Comparison of ENCODE assay signal across 9 cellular contexts in genomic region chr21:45818276-45818903, GRCh38.
DNase-seq lines count a peak whose midpoint lies in the region; TF ChIP-seq lines count a peak whose summit lies in the region.
"Had no signal": no experiment of that assay in that cellular context is flagged by ENCODE, and none has a peak within 500 bp of the region (broad histone marks: within the 10 kb centered on the region; RNA-seq: fewer than 3 reads in every experiment).

No MANE protein-coding gene starts in this region.

- no peaks in the 10 kb centered on the region for H3K27me3 ChIP-seq in smooth muscle cell (ENCODE audit: low read depth)

- no peaks in the 10 kb centered on the region for H3K36me3 ChIP-seq in smooth muscle cell (ENCODE audit: low read depth)

- no peaks in the 10 kb centered on the region for H3K4me1 ChIP-seq in smooth muscle cell (ENCODE audit: low read depth)

- H3F3A ChIP-seq in smooth muscle cell (ENCODE audit: low read depth): peaks cover 3% of the 10 kb centered on the region

- peak overlapping the region; percentile 87 for H3K27ac ChIP-seq in smooth muscle cell (ENCODE audit: low read depth)

- peak overlapping the region; percentile 36 for H3K4me2 ChIP-seq in smooth muscle cell

- H3K4me3 ChIP-seq in astrocyte of the cerebellum (ENCODE audit: low read depth, low read length) (no peak overlapping the region), smooth muscle cell (no peak overlapping the region)

- TF ChIP-seq CTCF in astrocyte of the cerebellum (IDR thresholded peaks at IDR 0.05; ENCODE audit: low read depth, low read length, missing control alignments): no peak
- no peak for TF ChIP-seq CTCF in smooth muscle cell (IDR thresholded peaks at IDR 0.05; ENCODE audit: borderline replicate concordance, insufficient read depth, poor library complexity, severe bottlenecking)

- peak overlapping the region; percentile 55 for H3K9ac ChIP-seq in smooth muscle cell (ENCODE audit: low read depth)

- in situ Hi-C loops in astrocyte of the cerebellum (cut with HindIII; ENCODE audit: low sequenced_read_pairs): no loop called here

- H4K20me1 ChIP-seq in smooth muscle cell (ENCODE audit: low read depth): no peaks in the 10 kb centered on the region

- DNase-seq in activated CD8-positive, alpha-beta memory T cell treated with anti-CD3 and anti-CD28 coated beads, Interleukin-2, amount 50 U/mL, for 48 hours: peak; percentile 58
- no peak for DNase-seq in activated CD8-positive, alpha-beta memory T cell treated with anti-CD3 and anti-CD28 coated beads for 24 hours
- DNase-seq in NOMO-1 treated with DMSO at 0.1 percent for 48 hours (lab: John Stamatoyannopoulos, UW; ENCODE audit: unreplicated experiment) (peak; percentile 99), astrocyte of the cerebellum (ENCODE audit: low read depth) (peak; percentile 39), smooth muscle cell (lab: John Stamatoyannopoulos, UW; ENCODE audit: unreplicated experiment) (no peak), germinal center (ENCODE audit: low spot score) (no peak), globus pallidus (ENCODE audit: low spot score) (no peak), NCI-H1930 (lab: John Stamatoyannopoulos, UW) (no peak)
- DNase-seq: NCI-H1105 treated with DMSO at 0.1 percent for 48 hours had no signal

- H3K79me2 ChIP-seq in smooth muscle cell (ENCODE audit: low read depth): no peaks in the 10 kb centered on the region

- H2AFZ ChIP-seq in smooth muscle cell (ENCODE audit: low read depth): no peak overlapping the region

- WGBS in smooth muscle cell (ENCODE audit: low lambda C conversion rate): 69% methylated on average over 11 of the region's 11 CpGs

- no peaks in the 10 kb centered on the region for H3K9me3 ChIP-seq in smooth muscle cell (replicated peaks; ENCODE audit: low read depth)

Comparison
In these comparisons a context has a peak if more than half of its experiments do, and no peak if none do; other contexts are left out.
1. DNase-seq: peak in activated CD8-positive, alpha-beta memory T cell treated with anti-CD3 and anti-CD28 coated beads, Interleukin-2, amount 50 U/mL, for 48 hours (single experiment), NOMO-1 treated with DMSO at 0.1 percent for 48 hours (single experiment) and astrocyte of the cerebellum (single experiment); none in activated CD8-positive, alpha-beta memory T cell treated with anti-CD3 and anti-CD28 coated beads for 24 hours (single experiment), smooth muscle cell (single experiment), germinal center (single experiment), globus pallidus (single experiment) and NCI-H1930 (0 of 2).